Comparison of ENCODE assay signal across 1 cellular context in the genomic region with DNA sequence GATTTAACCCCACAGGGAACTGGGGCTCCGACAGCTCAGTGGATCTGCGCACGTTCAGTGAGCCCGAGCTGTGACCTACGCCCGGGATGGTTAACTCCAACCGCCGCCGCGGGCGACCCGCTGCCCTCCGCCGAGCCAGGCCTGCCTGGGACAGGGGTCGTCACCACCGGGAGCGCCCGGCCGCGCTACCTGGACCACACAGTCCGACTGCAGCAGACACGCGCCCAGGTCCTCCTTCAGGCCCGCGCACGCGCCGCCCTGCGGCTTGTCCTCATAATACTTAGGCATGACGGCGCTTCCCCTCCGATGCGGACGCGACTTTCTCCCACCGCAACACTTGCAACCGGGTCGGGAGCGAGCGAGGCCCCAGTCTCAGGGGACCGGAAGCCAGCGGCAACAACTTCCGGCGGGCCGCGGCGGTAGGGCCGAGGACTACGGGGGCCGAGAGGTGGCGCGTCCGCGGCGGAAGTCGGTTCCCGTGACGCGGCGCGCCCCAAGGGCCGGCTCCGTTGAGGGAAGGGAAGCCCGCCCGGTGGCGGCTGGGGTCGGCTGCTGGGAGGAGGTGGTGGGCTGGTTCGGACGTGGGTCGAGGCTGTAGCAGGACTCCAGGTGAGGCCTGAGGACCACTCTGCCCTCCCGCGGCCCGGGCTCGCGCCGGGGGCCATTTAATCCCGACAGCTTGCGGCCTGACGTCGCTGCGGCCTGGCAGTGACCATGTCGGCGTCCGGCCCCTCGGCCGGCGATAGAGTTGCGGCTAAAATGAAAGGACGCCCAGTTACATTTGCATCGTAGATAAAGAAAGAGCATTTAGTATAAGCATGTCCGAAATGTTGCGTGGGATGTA.
TF ChIP-seq lines count a peak whose summit lies in the region.

A gene with protein sequence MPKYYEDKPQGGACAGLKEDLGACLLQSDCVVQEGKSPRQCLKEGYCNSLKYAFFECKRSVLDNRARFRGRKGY (minus strand): TSS at position 395 of the 844 bp plus-strand sequence. CDS start 107 bp downstream, at position 288.
A gene with protein sequence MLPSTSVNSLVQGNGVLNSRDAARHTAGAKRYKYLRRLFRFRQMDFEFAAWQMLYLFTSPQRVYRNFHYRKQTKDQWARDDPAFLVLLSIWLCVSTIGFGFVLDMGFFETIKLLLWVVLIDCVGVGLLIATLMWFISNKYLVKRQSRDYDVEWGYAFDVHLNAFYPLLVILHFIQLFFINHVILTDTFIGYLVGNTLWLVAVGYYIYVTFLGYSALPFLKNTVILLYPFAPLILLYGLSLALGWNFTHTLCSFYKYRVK (plus strand): TSS at position 472 of the 844 bp plus-strand sequence. CDS start 1,171 bp downstream, outside the sequence.

TF ChIP-seq in HCT116, 20 proteins besides CTCF, POLR2A, EP300 and RAD21 (continued from another document):
- TF ChIP-seq, protein P1, sequence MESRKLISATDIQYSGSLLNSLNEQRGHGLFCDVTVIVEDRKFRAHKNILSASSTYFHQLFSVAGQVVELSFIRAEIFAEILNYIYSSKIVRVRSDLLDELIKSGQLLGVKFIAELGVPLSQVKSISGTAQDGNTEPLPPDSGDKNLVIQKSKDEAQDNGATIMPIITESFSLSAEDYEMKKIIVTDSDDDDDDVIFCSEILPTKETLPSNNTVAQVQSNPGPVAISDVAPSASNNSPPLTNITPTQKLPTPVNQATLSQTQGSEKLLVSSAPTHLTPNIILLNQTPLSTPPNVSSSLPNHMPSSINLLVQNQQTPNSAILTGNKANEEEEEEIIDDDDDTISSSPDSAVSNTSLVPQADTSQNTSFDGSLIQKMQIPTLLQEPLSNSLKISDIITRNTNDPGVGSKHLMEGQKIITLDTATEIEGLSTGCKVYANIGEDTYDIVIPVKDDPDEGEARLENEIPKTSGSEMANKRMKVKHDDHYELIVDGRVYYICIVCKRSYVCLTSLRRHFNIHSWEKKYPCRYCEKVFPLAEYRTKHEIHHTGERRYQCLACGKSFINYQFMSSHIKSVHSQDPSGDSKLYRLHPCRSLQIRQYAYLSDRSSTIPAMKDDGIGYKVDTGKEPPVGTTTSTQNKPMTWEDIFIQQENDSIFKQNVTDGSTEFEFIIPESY (IDR thresholded peaks at IDR 0.05; ENCODE audit: extremely low read depth, insufficient replicate concordance, low read length) = peak; percentile 72
- TF ChIP-seq ZFX (IDR thresholded peaks at IDR 0.05) = peak; percentile 99
- TF ChIP-seq EGR1 (IDR thresholded peaks at IDR 0.05; ENCODE audit: low read depth) = 0 out of 2 replicates have a peak, but pooled peaks have one; percentile 22
- TF ChIP-seq SIN3A (IDR thresholded peaks at IDR 0.05; ENCODE audit: low read depth) = peak; percentile 87
- TF ChIP-seq SP1 (IDR thresholded peaks at IDR 0.05; ENCODE audit: low read depth) = peak; percentile 53; the same call in 1 of the 2 replicates
- no peak for TF ChIP-seq EZH2phosphoT487 (IDR thresholded peaks at IDR 0.05; ENCODE audit: borderline replicate concordance)
- TF ChIP-seq, protein P2, sequence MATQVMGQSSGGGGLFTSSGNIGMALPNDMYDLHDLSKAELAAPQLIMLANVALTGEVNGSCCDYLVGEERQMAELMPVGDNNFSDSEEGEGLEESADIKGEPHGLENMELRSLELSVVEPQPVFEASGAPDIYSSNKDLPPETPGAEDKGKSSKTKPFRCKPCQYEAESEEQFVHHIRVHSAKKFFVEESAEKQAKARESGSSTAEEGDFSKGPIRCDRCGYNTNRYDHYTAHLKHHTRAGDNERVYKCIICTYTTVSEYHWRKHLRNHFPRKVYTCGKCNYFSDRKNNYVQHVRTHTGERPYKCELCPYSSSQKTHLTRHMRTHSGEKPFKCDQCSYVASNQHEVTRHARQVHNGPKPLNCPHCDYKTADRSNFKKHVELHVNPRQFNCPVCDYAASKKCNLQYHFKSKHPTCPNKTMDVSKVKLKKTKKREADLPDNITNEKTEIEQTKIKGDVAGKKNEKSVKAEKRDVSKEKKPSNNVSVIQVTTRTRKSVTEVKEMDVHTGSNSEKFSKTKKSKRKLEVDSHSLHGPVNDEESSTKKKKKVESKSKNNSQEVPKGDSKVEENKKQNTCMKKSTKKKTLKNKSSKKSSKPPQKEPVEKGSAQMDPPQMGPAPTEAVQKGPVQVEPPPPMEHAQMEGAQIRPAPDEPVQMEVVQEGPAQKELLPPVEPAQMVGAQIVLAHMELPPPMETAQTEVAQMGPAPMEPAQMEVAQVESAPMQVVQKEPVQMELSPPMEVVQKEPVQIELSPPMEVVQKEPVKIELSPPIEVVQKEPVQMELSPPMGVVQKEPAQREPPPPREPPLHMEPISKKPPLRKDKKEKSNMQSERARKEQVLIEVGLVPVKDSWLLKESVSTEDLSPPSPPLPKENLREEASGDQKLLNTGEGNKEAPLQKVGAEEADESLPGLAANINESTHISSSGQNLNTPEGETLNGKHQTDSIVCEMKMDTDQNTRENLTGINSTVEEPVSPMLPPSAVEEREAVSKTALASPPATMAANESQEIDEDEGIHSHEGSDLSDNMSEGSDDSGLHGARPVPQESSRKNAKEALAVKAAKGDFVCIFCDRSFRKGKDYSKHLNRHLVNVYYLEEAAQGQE (IDR thresholded peaks at IDR 0.05; ENCODE audit: low read depth) = no peak
- peak; percentile 78 for TF ChIP-seq ELF1 (IDR thresholded peaks at IDR 0.05; ENCODE audit: borderline replicate concordance, low read depth)
- TF ChIP-seq MAX (IDR thresholded peaks at IDR 0.05) = peak; percentile 80
- no peak; the same call in 1 of the 2 replicates for TF ChIP-seq JUND (IDR thresholded peaks at IDR 0.05)
- TF ChIP-seq, protein P3, sequence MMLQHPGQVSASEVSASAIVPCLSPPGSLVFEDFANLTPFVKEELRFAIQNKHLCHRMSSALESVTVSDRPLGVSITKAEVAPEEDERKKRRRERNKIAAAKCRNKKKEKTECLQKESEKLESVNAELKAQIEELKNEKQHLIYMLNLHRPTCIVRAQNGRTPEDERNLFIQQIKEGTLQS (IDR thresholded peaks at IDR 0.05) = no peak
- TF ChIP-seq CEBPB (IDR thresholded peaks at IDR 0.05; ENCODE audit: low read depth) = no peak
- peak; percentile 26; the same call in 1 of the 2 replicates for TF ChIP-seq CBX3 (IDR thresholded peaks at IDR 0.05; ENCODE audit: low read depth)
- peak; percentile 57 for TF ChIP-seq TCF7L2 (IDR thresholded peaks at IDR 0.05; ENCODE audit: borderline replicate concordance, extremely low read depth, insufficient read depth, insufficient read length)
- TF ChIP-seq SRF (IDR thresholded peaks at IDR 0.05; ENCODE audit: low read depth) = peak; percentile 32; the same call in 1 of the 2 replicates
TF ChIP-seq in HCT116: peak in this region for 12.
